Comparison of ENCODE assay signal across 18 cellular contexts in genomic region chr11:119739975-119740374, GRCh38.
"Had no signal": no experiment of that assay in that cellular context is flagged by ENCODE, and none has a peak within 500 bp of the region (broad histone marks: within the 10 kb centered on the region; RNA-seq: fewer than 3 reads in every experiment).

No MANE protein-coding gene starts in this region.

- H3K27me3 ChIP-seq: right atrium auricular region had no signal

- H3K36me3 ChIP-seq: breast epithelium, esophagus muscularis mucosa, right atrium auricular region, suprapubic skin had no signal

- H3K36me3 Mint-ChIP-seq: natural killer cell, type B pancreatic cell had no signal

- H3K27ac ChIP-seq: breast epithelium, esophagus muscularis mucosa, hepatocyte, right atrium auricular region, suprapubic skin had no signal

- DNase-seq: activated CD4-positive, alpha-beta T cell treated with anti-CD3 and anti-CD28 coated beads, Interleukin-2, amount 50 U/mL, for 1 hour; activated naive CD4-positive, alpha-beta T cell treated with Interleukin-2 at 50 U/mL for 16 hours; activated naive CD8-positive, alpha-beta T cell treated with anti-CD3 and anti-CD28 coated beads, Interleukin-2, amount 50 U/mL, for 24 hours; aorta; islet precursor cell; natural killer cell; stimulated activated CD4-positive, alpha-beta T cell treated with anti-CD3 and anti-CD28 coated beads, Interleukin-15, amount 100 ng/mL, for 24 hours; stimulated activated CD4-positive, alpha-beta T cell treated with anti-CD3 and anti-CD28 coated beads, Interleukin-4, amount 100 ng/mL, for 24 hours; stimulated activated naive CD4-positive, alpha-beta T cell; T-helper 1 cell; T1000 had no signal

- H3K9me3 Mint-ChIP-seq: activated naive CD8-positive, alpha-beta T cell treated with anti-CD3 and anti-CD28 coated beads, Interleukin-2, amount 50 U/mL, for 24 hours; activated T-helper 17 cell treated with anti-CD3 and anti-CD28 coated beads, Interleukin-2, amount 50 U/mL, for 72 hours; natural killer cell; type B pancreatic cell had no signal

- H3K4me3 Mint-ChIP-seq: activated naive CD8-positive, alpha-beta T cell treated with anti-CD3 and anti-CD28 coated beads, Interleukin-2, amount 50 U/mL, for 24 hours; activated T-helper 17 cell treated with anti-CD3 and anti-CD28 coated beads, Interleukin-2, amount 50 U/mL, for 72 hours; natural killer cell; type B pancreatic cell had no signal

- H3K9me3 ChIP-seq: breast epithelium, esophagus muscularis mucosa, right atrium auricular region, suprapubic skin had no signal

- H3K4me3 ChIP-seq: breast epithelium, esophagus muscularis mucosa, hepatocyte, right atrium auricular region, suprapubic skin had no signal

- H3K4me1 ChIP-seq: breast epithelium had no signal

- H3K27ac Mint-ChIP-seq: activated naive CD8-positive, alpha-beta T cell treated with anti-CD3 and anti-CD28 coated beads, Interleukin-2, amount 50 U/mL, for 24 hours; activated T-helper 17 cell treated with anti-CD3 and anti-CD28 coated beads, Interleukin-2, amount 50 U/mL, for 72 hours; natural killer cell; type B pancreatic cell had no signal
